Comparison of ENCODE assay signal across 1 cellular context in the genomic region with DNA sequence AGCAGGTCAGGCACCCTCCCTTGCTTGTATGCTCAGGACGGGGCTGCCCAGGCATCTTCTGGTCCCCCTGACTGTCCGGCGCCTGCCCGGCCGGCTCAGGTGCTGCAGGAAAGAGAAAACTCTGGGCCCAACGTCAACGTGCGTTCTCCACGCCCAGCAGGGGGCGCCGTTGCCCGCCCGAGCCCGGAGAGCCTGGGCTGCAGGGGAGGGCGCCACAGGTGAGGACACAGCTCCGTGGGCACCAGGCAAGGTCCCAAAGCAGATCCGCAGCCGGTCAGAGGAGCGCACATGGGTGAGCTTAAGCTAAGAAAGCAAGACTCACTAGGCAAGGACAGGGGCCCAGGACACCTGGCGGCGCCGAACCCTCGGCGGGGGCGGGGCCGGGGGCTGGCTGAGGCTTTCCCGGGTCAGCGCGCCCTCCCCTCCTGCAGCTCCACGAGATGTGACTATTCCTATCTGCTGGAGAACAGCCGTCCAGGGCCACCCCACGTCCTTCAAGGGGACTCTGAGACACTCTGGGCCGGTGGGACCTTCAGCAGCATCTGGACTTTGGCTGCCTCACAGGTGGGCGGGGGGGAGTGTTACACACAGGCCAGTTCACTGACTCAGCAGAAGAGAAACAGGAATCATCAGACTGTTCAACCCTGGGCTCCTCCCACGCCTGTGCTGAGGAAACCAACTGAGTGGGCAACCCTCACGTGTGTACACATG.
TF ChIP-seq lines count a peak whose summit lies in the region.

No MANE protein-coding gene starts in this region.

TF ChIP-seq in K562, 482 proteins besides CTCF, POLR2A, EP300 and RAD21 (continues in another document):
- TF ChIP-seq SP1 (CRISPR knock-in tag; IDR thresholded peaks at IDR 0.05) (0 out of 2 replicates have a peak, but pooled peaks have one; percentile 36), BHLHE40 (IDR thresholded peaks at IDR 0.05; ENCODE audit: low read length) (peak; percentile 46; the same call in 1 of the 2 replicates), ZNF316 (IDR thresholded peaks at IDR 0.05) (peak; percentile 86), JUND (IDR thresholded peaks at IDR 0.05; ENCODE audit: borderline replicate concordance, low read depth, low read length) (peak; percentile 50; the same call in 1 of the 2 replicates), JUND (tag; IDR thresholded peaks at IDR 0.05; ENCODE audit: borderline replicate concordance, low read depth, low read length) (no peak; the same call in 2 of the 3 replicates), MAZ (CRISPR knock-in tag; conservative IDR thresholded peaks at IDR 0.05 in 1 of 2, IDR thresholded peaks at IDR 0.05 in 1 of 2) (peak; percentile 64 to 83), PHB (CRISPR knock-in tag; IDR thresholded peaks at IDR 0.05) (0 out of 2 replicates have a peak, but pooled peaks have one; percentile 26), NRF1 (conservative IDR thresholded peaks at IDR 0.05 in 1 of 2, IDR thresholded peaks at IDR 0.05 in 1 of 2) (peak; percentile 18 to 39; a peak in 2 of 4 replicates), MTA3 (IDR thresholded peaks at IDR 0.05; ENCODE audit: borderline replicate concordance) (peak; percentile 36; the same call in 1 of the 2 replicates), MAFF (IDR thresholded peaks at IDR 0.05; ENCODE audit: low read length) (peak; percentile 31; the same call in 1 of the 2 replicates), EGR1 (conservative IDR thresholded peaks at IDR 0.05) (peak; percentile 40; the same call in 1 of the 2 replicates), BCOR (IDR thresholded peaks at IDR 0.05) (peak; percentile 20; the same call in 1 of the 2 replicates), CXXC5 (CRISPR knock-in tag; IDR thresholded peaks at IDR 0.05) (peak; percentile 36; the same call in 1 of the 2 replicates), POU5F1 (IDR thresholded peaks at IDR 0.05; ENCODE audit: borderline replicate concordance, low read depth, low read length, partially characterized antibody) (no peak), ZNF696 (CRISPR knock-in tag; conservative IDR thresholded peaks at IDR 0.05) (no peak), ZNF589 (CRISPR knock-in tag; IDR thresholded peaks at IDR 0.05; ENCODE audit: low read depth) (no peak), RBM14 (IDR thresholded peaks at IDR 0.05; ENCODE audit: borderline replicate concordance, insufficient read depth, low read depth, low read length) (0 out of 2 replicates have a peak, but pooled peaks have one; percentile 39), MYNN (IDR thresholded peaks at IDR 0.05) (peak; percentile 21; the same call in 1 of the 2 replicates), MYNN (CRISPR knock-in tag; IDR thresholded peaks at IDR 0.05) (no peak), XRCC5 (IDR thresholded peaks at IDR 0.05; ENCODE audit: low read depth, low read length) (peak; percentile 36; the same call in 1 of the 2 replicates), LARP7 (IDR thresholded peaks at IDR 0.05) (no peak), NFE2 (IDR thresholded peaks at IDR 0.05; ENCODE audit: low read depth) (peak; percentile 63), C11orf30 (IDR thresholded peaks at IDR 0.05; ENCODE audit: low read depth) (peak; percentile 87), L3MBTL2 (IDR thresholded peaks at IDR 0.05) (peak; percentile 24; the same call in 1 of the 2 replicates), ZEB2 (IDR thresholded peaks at IDR 0.05) (0 out of 2 replicates have a peak, but pooled peaks have one; percentile 30), SMC3 (conservative IDR thresholded peaks at IDR 0.05; ENCODE audit: insufficient read depth, low read depth, low read length) (peak; percentile 92), CREB1 (IDR thresholded peaks at IDR 0.05) (no peak), CREB1 (CRISPR knock-in tag; IDR thresholded peaks at IDR 0.05) (peak; percentile 61), MYC (IDR thresholded peaks at IDR 0.05; ENCODE audit: low read depth, low read length) (0 out of 2 replicates have a peak, but pooled peaks have one; percentile 40), MYC (CRISPR knock-in tag; IDR thresholded peaks at IDR 0.05; ENCODE audit: borderline replicate concordance, low read depth) (no peak), STAG1 (CRISPR knock-in tag; IDR thresholded peaks at IDR 0.05; ENCODE audit: borderline replicate concordance) (peak; percentile 97), ESRRA (IDR thresholded peaks at IDR 0.05; ENCODE audit: borderline replicate concordance, low read depth) (peak; percentile 50; the same call in 1 of the 2 replicates), ATF1 (CRISPR knock-in tag; IDR thresholded peaks at IDR 0.05) (no peak), ATF1 (tag; IDR thresholded peaks at IDR 0.05) (peak; percentile 48; the same call in 1 of the 2 replicates), RB1 (IDR thresholded peaks at IDR 0.05; ENCODE audit: low read depth) (peak; percentile 73; the same call in 1 of the 2 replicates), ARID2 (IDR thresholded peaks at IDR 0.05) (peak; percentile 89), GABPB1 (CRISPR knock-in tag; IDR thresholded peaks at IDR 0.05) (0 out of 2 replicates have a peak, but pooled peaks have one; percentile 34), CTBP1 (IDR thresholded peaks at IDR 0.05; ENCODE audit: borderline replicate concordance) (peak; percentile 52; the same call in 1 of the 2 replicates)
- TF ChIP-seq, protein P1, sequence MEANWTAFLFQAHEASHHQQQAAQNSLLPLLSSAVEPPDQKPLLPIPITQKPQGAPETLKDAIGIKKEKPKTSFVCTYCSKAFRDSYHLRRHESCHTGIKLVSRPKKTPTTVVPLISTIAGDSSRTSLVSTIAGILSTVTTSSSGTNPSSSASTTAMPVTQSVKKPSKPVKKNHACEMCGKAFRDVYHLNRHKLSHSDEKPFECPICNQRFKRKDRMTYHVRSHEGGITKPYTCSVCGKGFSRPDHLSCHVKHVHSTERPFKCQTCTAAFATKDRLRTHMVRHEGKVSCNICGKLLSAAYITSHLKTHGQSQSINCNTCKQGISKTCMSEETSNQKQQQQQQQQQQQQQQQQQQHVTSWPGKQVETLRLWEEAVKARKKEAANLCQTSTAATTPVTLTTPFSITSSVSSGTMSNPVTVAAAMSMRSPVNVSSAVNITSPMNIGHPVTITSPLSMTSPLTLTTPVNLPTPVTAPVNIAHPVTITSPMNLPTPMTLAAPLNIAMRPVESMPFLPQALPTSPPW (CRISPR knock-in tag; IDR thresholded peaks at IDR 0.05): peak; percentile 65
- TF ChIP-seq, protein P2, sequence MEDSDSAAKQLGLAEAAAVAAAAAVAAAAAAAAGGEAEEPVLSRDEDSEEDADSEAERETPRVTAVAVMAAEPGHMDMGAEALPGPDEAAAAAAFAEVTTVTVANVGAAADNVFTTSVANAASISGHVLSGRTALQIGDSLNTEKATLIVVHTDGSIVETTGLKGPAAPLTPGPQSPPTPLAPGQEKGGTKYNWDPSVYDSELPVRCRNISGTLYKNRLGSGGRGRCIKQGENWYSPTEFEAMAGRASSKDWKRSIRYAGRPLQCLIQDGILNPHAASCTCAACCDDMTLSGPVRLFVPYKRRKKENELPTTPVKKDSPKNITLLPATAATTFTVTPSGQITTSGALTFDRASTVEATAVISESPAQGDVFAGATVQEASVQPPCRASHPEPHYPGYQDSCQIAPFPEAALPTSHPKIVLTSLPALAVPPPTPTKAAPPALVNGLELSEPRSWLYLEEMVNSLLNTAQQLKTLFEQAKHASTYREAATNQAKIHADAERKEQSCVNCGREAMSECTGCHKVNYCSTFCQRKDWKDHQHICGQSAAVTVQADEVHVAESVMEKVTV (CRISPR knock-in tag; IDR thresholded peaks at IDR 0.05): peak; percentile 90
- TF ChIP-seq, protein P3, sequence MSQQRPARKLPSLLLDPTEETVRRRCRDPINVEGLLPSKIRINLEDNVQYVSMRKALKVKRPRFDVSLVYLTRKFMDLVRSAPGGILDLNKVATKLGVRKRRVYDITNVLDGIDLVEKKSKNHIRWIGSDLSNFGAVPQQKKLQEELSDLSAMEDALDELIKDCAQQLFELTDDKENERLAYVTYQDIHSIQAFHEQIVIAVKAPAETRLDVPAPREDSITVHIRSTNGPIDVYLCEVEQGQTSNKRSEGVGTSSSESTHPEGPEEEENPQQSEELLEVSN (IDR thresholded peaks at IDR 0.05; ENCODE audit: borderline replicate concordance in 1 of 2, extremely low read depth in 1 of 2, insufficient read depth in 1 of 2, insufficient read length in 1 of 2, low read depth in 1 of 2, low read length in 1 of 2, poor library complexity in 1 of 2, severe bottlenecking in 1 of 2): peak in 1 of 2 experiments; percentile 18
- TF ChIP-seq, protein P4, sequence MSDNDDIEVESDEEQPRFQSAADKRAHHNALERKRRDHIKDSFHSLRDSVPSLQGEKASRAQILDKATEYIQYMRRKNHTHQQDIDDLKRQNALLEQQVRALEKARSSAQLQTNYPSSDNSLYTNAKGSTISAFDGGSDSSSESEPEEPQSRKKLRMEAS (CRISPR knock-in tag; IDR thresholded peaks at IDR 0.05): 0 out of 2 replicates have a peak, but pooled peaks have one; percentile 27
- TF ChIP-seq, protein P5, sequence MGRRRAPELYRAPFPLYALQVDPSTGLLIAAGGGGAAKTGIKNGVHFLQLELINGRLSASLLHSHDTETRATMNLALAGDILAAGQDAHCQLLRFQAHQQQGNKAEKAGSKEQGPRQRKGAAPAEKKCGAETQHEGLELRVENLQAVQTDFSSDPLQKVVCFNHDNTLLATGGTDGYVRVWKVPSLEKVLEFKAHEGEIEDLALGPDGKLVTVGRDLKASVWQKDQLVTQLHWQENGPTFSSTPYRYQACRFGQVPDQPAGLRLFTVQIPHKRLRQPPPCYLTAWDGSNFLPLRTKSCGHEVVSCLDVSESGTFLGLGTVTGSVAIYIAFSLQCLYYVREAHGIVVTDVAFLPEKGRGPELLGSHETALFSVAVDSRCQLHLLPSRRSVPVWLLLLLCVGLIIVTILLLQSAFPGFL (CRISPR knock-in tag; IDR thresholded peaks at IDR 0.05): 0 out of 2 replicates have a peak, but pooled peaks have one; percentile 15
- TF ChIP-seq, protein P6, sequence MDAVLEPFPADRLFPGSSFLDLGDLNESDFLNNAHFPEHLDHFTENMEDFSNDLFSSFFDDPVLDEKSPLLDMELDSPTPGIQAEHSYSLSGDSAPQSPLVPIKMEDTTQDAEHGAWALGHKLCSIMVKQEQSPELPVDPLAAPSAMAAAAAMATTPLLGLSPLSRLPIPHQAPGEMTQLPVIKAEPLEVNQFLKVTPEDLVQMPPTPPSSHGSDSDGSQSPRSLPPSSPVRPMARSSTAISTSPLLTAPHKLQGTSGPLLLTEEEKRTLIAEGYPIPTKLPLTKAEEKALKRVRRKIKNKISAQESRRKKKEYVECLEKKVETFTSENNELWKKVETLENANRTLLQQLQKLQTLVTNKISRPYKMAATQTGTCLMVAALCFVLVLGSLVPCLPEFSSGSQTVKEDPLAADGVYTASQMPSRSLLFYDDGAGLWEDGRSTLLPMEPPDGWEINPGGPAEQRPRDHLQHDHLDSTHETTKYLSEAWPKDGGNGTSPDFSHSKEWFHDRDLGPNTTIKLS (IDR thresholded peaks at IDR 0.05; ENCODE audit: borderline replicate concordance, low read depth): no peak
- TF ChIP-seq, protein P7, sequence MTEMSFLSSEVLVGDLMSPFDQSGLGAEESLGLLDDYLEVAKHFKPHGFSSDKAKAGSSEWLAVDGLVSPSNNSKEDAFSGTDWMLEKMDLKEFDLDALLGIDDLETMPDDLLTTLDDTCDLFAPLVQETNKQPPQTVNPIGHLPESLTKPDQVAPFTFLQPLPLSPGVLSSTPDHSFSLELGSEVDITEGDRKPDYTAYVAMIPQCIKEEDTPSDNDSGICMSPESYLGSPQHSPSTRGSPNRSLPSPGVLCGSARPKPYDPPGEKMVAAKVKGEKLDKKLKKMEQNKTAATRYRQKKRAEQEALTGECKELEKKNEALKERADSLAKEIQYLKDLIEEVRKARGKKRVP (CRISPR knock-in tag; IDR thresholded peaks at IDR 0.05): 0 out of 2 replicates have a peak, but pooled peaks have one; percentile 26
- TF ChIP-seq, protein P8, sequence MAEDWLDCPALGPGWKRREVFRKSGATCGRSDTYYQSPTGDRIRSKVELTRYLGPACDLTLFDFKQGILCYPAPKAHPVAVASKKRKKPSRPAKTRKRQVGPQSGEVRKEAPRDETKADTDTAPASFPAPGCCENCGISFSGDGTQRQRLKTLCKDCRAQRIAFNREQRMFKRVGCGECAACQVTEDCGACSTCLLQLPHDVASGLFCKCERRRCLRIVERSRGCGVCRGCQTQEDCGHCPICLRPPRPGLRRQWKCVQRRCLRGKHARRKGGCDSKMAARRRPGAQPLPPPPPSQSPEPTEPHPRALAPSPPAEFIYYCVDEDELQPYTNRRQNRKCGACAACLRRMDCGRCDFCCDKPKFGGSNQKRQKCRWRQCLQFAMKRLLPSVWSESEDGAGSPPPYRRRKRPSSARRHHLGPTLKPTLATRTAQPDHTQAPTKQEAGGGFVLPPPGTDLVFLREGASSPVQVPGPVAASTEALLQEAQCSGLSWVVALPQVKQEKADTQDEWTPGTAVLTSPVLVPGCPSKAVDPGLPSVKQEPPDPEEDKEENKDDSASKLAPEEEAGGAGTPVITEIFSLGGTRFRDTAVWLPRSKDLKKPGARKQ (CRISPR knock-in tag; IDR thresholded peaks at IDR 0.05): no peak
- TF ChIP-seq, protein P9, sequence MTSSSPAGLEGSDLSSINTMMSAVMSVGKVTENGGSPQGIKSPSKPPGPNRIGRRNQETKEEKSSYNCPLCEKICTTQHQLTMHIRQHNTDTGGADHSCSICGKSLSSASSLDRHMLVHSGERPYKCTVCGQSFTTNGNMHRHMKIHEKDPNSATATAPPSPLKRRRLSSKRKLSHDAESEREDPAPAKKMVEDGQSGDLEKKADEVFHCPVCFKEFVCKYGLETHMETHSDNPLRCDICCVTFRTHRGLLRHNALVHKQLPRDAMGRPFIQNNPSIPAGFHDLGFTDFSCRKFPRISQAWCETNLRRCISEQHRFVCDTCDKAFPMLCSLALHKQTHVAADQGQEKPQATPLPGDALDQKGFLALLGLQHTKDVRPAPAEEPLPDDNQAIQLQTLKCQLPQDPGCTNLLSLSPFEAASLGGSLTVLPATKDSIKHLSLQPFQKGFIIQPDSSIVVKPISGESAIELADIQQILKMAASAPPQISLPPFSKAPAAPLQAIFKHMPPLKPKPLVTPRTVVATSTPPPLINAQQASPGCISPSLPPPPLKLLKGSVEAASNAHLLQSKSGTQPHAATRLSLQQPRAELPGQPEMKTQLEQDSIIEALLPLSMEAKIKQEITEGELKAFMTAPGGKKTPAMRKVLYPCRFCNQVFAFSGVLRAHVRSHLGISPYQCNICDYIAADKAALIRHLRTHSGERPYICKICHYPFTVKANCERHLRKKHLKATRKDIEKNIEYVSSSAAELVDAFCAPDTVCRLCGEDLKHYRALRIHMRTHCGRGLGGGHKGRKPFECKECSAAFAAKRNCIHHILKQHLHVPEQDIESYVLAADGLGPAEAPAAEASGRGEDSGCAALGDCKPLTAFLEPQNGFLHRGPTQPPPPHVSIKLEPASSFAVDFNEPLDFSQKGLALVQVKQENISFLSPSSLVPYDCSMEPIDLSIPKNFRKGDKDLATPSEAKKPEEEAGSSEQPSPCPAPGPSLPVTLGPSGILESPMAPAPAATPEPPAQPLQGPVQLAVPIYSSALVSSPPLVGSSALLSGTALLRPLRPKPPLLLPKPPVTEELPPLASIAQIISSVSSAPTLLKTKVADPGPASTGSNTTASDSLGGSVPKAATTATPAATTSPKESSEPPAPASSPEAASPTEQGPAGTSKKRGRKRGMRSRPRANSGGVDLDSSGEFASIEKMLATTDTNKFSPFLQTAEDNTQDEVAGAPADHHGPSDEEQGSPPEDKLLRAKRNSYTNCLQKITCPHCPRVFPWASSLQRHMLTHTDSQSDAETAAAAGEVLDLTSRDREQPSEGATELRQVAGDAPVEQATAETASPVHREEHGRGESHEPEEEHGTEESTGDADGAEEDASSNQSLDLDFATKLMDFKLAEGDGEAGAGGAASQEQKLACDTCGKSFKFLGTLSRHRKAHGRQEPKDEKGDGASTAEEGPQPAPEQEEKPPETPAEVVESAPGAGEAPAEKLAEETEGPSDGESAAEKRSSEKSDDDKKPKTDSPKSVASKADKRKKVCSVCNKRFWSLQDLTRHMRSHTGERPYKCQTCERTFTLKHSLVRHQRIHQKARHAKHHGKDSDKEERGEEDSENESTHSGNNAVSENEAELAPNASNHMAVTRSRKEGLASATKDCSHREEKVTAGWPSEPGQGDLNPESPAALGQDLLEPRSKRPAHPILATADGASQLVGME (CRISPR knock-in tag; IDR thresholded peaks at IDR 0.05): 0 out of 2 replicates have a peak, but pooled peaks have one; percentile 14
